In the genomic region with DNA sequence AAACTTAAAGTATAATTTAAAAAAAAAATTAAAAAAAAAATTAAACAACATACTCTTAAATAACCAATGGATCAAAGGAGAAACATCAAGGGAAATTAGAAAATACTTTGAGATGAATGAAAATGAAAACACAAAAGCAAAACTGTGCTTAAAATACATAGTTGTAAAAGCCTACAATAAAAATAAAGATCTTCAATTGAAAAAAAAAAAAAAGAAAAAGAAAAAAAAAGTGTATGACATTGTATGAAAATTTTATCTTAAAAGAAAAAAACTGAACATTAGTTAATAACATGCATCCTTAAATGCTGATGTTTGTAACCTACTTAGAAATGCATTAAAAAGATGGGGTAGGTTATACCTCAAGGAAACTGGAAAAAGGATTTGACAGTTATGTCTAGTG, we compare ENCODE assay signal across 1 cellular context.
TF ChIP-seq lines count a peak whose summit lies in the region.
"Not testable (repeated sequence)": the region's sequence is repeated elsewhere in the genome, so short reads cannot be mapped to it uniquely, and the experiment has no call there.

No MANE protein-coding gene starts in this region.

TF ChIP-seq in K562, 482 proteins besides CTCF, POLR2A, EP300 and RAD21:
- TF ChIP-seq, protein P1, sequence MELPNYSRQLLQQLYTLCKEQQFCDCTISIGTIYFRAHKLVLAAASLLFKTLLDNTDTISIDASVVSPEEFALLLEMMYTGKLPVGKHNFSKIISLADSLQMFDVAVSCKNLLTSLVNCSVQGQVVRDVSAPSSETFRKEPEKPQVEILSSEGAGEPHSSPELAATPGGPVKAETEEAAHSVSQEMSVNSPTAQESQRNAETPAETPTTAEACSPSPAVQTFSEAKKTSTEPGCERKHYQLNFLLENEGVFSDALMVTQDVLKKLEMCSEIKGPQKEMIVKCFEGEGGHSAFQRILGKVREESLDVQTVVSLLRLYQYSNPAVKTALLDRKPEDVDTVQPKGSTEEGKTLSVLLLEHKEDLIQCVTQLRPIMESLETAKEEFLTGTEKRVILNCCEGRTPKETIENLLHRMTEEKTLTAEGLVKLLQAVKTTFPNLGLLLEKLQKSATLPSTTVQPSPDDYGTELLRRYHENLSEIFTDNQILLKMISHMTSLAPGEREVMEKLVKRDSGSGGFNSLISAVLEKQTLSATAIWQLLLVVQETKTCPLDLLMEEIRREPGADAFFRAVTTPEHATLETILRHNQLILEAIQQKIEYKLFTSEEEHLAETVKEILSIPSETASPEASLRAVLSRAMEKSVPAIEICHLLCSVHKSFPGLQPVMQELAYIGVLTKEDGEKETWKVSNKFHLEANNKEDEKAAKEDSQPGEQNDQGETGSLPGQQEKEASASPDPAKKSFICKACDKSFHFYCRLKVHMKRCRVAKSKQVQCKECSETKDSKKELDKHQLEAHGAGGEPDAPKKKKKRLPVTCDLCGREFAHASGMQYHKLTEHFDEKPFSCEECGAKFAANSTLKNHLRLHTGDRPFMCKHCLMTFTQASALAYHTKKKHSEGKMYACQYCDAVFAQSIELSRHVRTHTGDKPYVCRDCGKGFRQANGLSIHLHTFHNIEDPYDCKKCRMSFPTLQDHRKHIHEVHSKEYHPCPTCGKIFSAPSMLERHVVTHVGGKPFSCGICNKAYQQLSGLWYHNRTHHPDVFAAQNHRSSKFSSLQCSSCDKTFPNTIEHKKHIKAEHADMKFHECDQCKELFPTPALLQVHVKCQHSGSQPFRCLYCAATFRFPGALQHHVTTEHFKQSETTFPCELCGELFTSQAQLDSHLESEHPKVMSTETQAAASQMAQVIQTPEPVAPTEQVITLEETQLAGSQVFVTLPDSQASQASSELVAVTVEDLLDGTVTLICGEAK (IDR thresholded peaks at IDR 0.05) = peak; percentile 68; the same call in 1 of the 2 replicates
- TF ChIP-seq, protein P1 (CRISPR knock-in tag; IDR thresholded peaks at IDR 0.05) = not testable (repeated sequence)
